ENCODE assay signal across 3 cellular contexts in genomic region chr5:172031894-172032461, GRCh38.
A peak's percentile ranks its signal among the peaks of the same experiment; 100 is the strongest.
TF ChIP-seq lines count a peak whose summit lies in the region.

No MANE protein-coding gene starts in this region.

TF ChIP-seq in HepG2, 621 proteins besides CTCF, POLR2A, EP300 and RAD21:
- TF ChIP-seq ZXDC (CRISPR knock-in tag; IDR thresholded peaks at IDR 0.05) (no peak), ATF7 (IDR thresholded peaks at IDR 0.05) (0 out of 2 replicates have a peak, but pooled peaks have one; percentile 13), ATF7 (CRISPR knock-in tag; IDR thresholded peaks at IDR 0.05) (no peak), CEBPB (IDR thresholded peaks at IDR 0.05; ENCODE audit: borderline replicate concordance, low read depth, low read length) (peak; percentile 18; the same call in 1 of the 2 replicates), RBM22 (optimal IDR thresholded peaks at IDR 0.05; ENCODE audit: low read length) (no peak), SNAI1 (CRISPR knock-in tag; IDR thresholded peaks at IDR 0.05; ENCODE audit: borderline replicate concordance) (no peak), ZBTB37 (CRISPR knock-in tag; IDR thresholded peaks at IDR 0.05) (no peak)

TF ChIP-seq in K562, 482 proteins besides CTCF, POLR2A, EP300 and RAD21:
- 0 out of 2 replicates have a peak, but pooled peaks have one; percentile 11 for TF ChIP-seq CBX1 (IDR thresholded peaks at IDR 0.05; ENCODE audit: low read depth)
- peak; percentile 55 for TF ChIP-seq CEBPB (tag; IDR thresholded peaks at IDR 0.05)
- no peak for TF ChIP-seq MNT (conservative IDR thresholded peaks at IDR 0.05)
- peak; percentile 66; the same call in 1 of the 2 replicates for TF ChIP-seq ATF3 (IDR thresholded peaks at IDR 0.05)
- no peak for TF ChIP-seq ATF3 (CRISPR knock-in tag; conservative IDR thresholded peaks at IDR 0.05)
- TF ChIP-seq CEBPG (CRISPR knock-in tag; IDR thresholded peaks at IDR 0.05) = no peak
- peak; percentile 63 to 66 for TF ChIP-seq CEBPG (tag; conservative IDR thresholded peaks at IDR 0.05 in 1 of 2, IDR thresholded peaks at IDR 0.05 in 1 of 2)
- TF ChIP-seq ARID3A (IDR thresholded peaks at IDR 0.05; ENCODE audit: borderline replicate concordance, low read depth, low read length) = no peak
- TF ChIP-seq TRIM24 (IDR thresholded peaks at IDR 0.05) = 0 out of 4 replicates have a peak, but pooled peaks of 1 of the 2 experiments have one; percentile 23
- TF ChIP-seq ZKSCAN1 (IDR thresholded peaks at IDR 0.05; ENCODE audit: low read depth, low read length) = no peak
- TF ChIP-seq ZFP36 (IDR thresholded peaks at IDR 0.05; ENCODE audit: low read depth, low read length, partially characterized antibody) = peak; percentile 71

TF ChIP-seq in WTC11, 78 proteins besides CTCF, POLR2A, EP300 and RAD21:
- TF ChIP-seq GTF2I (CRISPR knock-in tag; conservative IDR thresholded peaks at IDR 0.05) = no peak
- no peak for TF ChIP-seq TCF7 (CRISPR knock-in tag; IDR thresholded peaks at IDR 0.05; ENCODE audit: low read depth)
- no peak for TF ChIP-seq ZNF232 (CRISPR knock-in tag; IDR thresholded peaks at IDR 0.05)
- TF ChIP-seq SMAD3 (CRISPR knock-in tag; IDR thresholded peaks at IDR 0.05; ENCODE audit: borderline replicate concordance) = no peak
- no peak for TF ChIP-seq CBFB (CRISPR knock-in tag; IDR thresholded peaks at IDR 0.05; ENCODE audit: low read depth)
- TF ChIP-seq ZBTB43 (CRISPR knock-in tag; IDR thresholded peaks at IDR 0.05) = no peak
- no peak for TF ChIP-seq ZNF416 (CRISPR knock-in tag; IDR thresholded peaks at IDR 0.05)
- TF ChIP-seq SOX15 (CRISPR knock-in tag; IDR thresholded peaks at IDR 0.05) = no peak
- no peak for TF ChIP-seq EMX1 (CRISPR knock-in tag; IDR thresholded peaks at IDR 0.05)
- TF ChIP-seq MYBL2 (CRISPR knock-in tag; IDR thresholded peaks at IDR 0.05) = no peak
- TF ChIP-seq ZNF121 (CRISPR knock-in tag; IDR thresholded peaks at IDR 0.05) = no peak
- TF ChIP-seq HMGA2 (CRISPR knock-in tag; IDR thresholded peaks at IDR 0.05) = no peak
